In genomic region chr7:63045575-63045974, GRCh38 we compare ENCODE assay signal across 11 cellular contexts.
"Had no signal": no experiment of that assay in that cellular context is flagged by ENCODE, and none has a peak within 500 bp of the region (broad histone marks: within the 10 kb centered on the region; RNA-seq: fewer than 3 reads in every experiment).

No MANE protein-coding gene starts in this region.

- DNase-seq: GM23248, GOT3, H7, H9, HCEC 1CT, HFFc6 had no signal

- H3K4me1 ChIP-seq: HAP-1 had no signal

- H3K36me3 ChIP-seq: HAP-1 had no signal

- H3K4me2 ChIP-seq: GM23338 had no signal

- H3K4me3 ChIP-seq: GM23248, GM23338, HAP-1 had no signal

- H3K9me3 ChIP-seq: HAP-1 had no signal

- ATAC-seq: GM23338, HCT116 had no signal

- FAIRE-seq: H1, H54 had no signal

- H3K27ac ChIP-seq: GM23248 had no signal

- H3K9ac ChIP-seq: GM23248 had no signal

- H2AFZ ChIP-seq: GM23248, GM23338 had no signal
